Comparison of ENCODE assay signal across 8 cellular contexts in genomic region chr2:176637497-176638166, GRCh38.
DNase-seq lines count a peak whose midpoint lies in the region; ATAC-seq and TF ChIP-seq lines count a peak whose summit lies in the region.

No MANE protein-coding gene starts in this region.

- H3K4me3 ChIP-seq in AG09309 (ENCODE audit: control insufficient read depth, low read depth, low read length) = peak overlapping the region; percentile 68
- peak overlapping the region; percentile 73 for H3K4me3 ChIP-seq in SJSA1
- H3K4me3 ChIP-seq in effector memory CD4-positive, alpha-beta T cell (ENCODE audit: insufficient read depth, low read depth, low read length, poor library complexity, severe bottlenecking) = peak overlapping the region; percentile 57
- peak overlapping the region; percentile 50 for H3K4me3 ChIP-seq in mesodermal cell (ENCODE audit: extremely low read depth, insufficient read depth, low read length, poor library complexity, severe bottlenecking)
- H3K4me3 ChIP-seq in upper lobe of left lung = peak overlapping the region; percentile 39 to 66 (median 51)

- TF ChIP-seq EP300 in upper lobe of left lung (IDR thresholded peaks at IDR 0.05) = no peak

- H3K27ac ChIP-seq in SJSA1 = peak overlapping the region; percentile 87
- no peak overlapping the region for H3K27ac ChIP-seq in effector memory CD4-positive, alpha-beta T cell (ENCODE audit: insufficient read depth, low read length, poor library complexity, severe bottlenecking)
- no peak overlapping the region for H3K27ac ChIP-seq in mesodermal cell (ENCODE audit: low read depth, low read length, severe bottlenecking)
- H3K27ac ChIP-seq in upper lobe of left lung = no peak overlapping the region

- DNase-seq in AG09309 (ENCODE audit: low read depth) = no peak
- peak; percentile 72 to 90 for DNase-seq in SJSA1 (ENCODE audit: low read depth in 1 of 2, low spot score in 2 of 2)
- no peak for DNase-seq in effector memory CD4-positive, alpha-beta T cell
- DNase-seq in upper lobe of left lung = peak in 1 of 2 donors; percentile 89
- DNase-seq in SW 1271 (lab: John Stamatoyannopoulos, UW) = no peak

- TF ChIP-seq POLR2A in upper lobe of left lung (IDR thresholded peaks at IDR 0.05) = no peak

- ATAC-seq in GM18517 (IDR thresholded peaks at IDR 0.05; ENCODE audit: unreplicated experiment) = peak; percentile 54
- peak; percentile 25 for ATAC-seq in HG03025 (IDR thresholded peaks at IDR 0.05; ENCODE audit: low FRiP score, unreplicated experiment)
- peak in 1 of 2 donors; percentile 90 for ATAC-seq in upper lobe of left lung (ENCODE audit: low FRiP score in 2 of 2)

- H3K9me3 ChIP-seq in SJSA1 (replicated peaks) (no peaks in the 10 kb centered on the region), mesodermal cell (ENCODE audit: control insufficient read depth, low read length) (no peaks in the 10 kb centered on the region), upper lobe of left lung (no peaks in the 10 kb centered on the region)
- H3K9me3 ChIP-seq in effector memory CD4-positive, alpha-beta T cell (ENCODE audit: control insufficient read depth, low read length) = no peaks in the 10 kb centered on the region

- no peak for TF ChIP-seq CTCF in AG09309 (IDR thresholded peaks at IDR 0.05; ENCODE audit: control insufficient read depth, insufficient read depth, low read depth, low read length, missing control alignments)
- no peak for TF ChIP-seq CTCF in upper lobe of left lung (IDR thresholded peaks at IDR 0.05)

- 1 to 2% methylated on average over 46 to 50 of the region's 74 CpGs for WGBS in mesodermal cell (ENCODE audit: insufficient coverage in 2 of 2), 2 experiments
- 1 to 5% methylated on average over 13 to 50 of the region's 74 CpGs for WGBS in upper lobe of left lung, 2 donors

- peaks cover 16% of the 10 kb centered on the region for H3K4me1 ChIP-seq in SJSA1 (replicated peaks)
- H3K4me1 ChIP-seq in effector memory CD4-positive, alpha-beta T cell (ENCODE audit: control insufficient read depth, insufficient read depth, low read length, poor library complexity, severe bottlenecking) = peaks cover 3% of the 10 kb centered on the region
- no peaks in the 10 kb centered on the region for H3K4me1 ChIP-seq in mesodermal cell (ENCODE audit: control insufficient read depth, insufficient read depth, low read length, poor library complexity, severe bottlenecking)
- peaks cover 5 to 13% (median 7%) of the 10 kb centered on the region in 4 donors for H3K4me1 ChIP-seq in upper lobe of left lung

- H3K36me3 ChIP-seq in SJSA1 = no peaks in the 10 kb centered on the region
- H3K36me3 ChIP-seq in effector memory CD4-positive, alpha-beta T cell (ENCODE audit: control insufficient read depth, insufficient read depth, low read length) = no peaks in the 10 kb centered on the region
- no peaks in the 10 kb centered on the region for H3K36me3 ChIP-seq in mesodermal cell (ENCODE audit: control insufficient read depth, insufficient read depth, low read length)
- H3K36me3 ChIP-seq in upper lobe of left lung = no peaks in the 10 kb centered on the region

- H3K27me3 ChIP-seq in SJSA1 (replicated peaks) = no peaks in the 10 kb centered on the region
- H3K27me3 ChIP-seq in effector memory CD4-positive, alpha-beta T cell (replicated peaks; ENCODE audit: control insufficient read depth, insufficient read depth, low read length, poor library complexity, severe bottlenecking) = peaks cover 25% of the 10 kb centered on the region
- H3K27me3 ChIP-seq in upper lobe of left lung = peaks cover 0 to 27% (median 8%) of the 10 kb centered on the region in 4 donors

Comparison
In these comparisons a context has a peak if more than half of its experiments do, and no peak if none do; other contexts are left out.
1. DNase-seq: peak in SJSA1 (2 of 2); none in AG09309 (single experiment), effector memory CD4-positive, alpha-beta T cell (0 of 3) and SW 1271 (0 of 2).
2. Peak in every context shown above with its lines, with median percentiles within 50 percentile points of each other: H3K4me3 ChIP-seq.